ENCODE assay signal across 9 cellular contexts in the genomic region with DNA sequence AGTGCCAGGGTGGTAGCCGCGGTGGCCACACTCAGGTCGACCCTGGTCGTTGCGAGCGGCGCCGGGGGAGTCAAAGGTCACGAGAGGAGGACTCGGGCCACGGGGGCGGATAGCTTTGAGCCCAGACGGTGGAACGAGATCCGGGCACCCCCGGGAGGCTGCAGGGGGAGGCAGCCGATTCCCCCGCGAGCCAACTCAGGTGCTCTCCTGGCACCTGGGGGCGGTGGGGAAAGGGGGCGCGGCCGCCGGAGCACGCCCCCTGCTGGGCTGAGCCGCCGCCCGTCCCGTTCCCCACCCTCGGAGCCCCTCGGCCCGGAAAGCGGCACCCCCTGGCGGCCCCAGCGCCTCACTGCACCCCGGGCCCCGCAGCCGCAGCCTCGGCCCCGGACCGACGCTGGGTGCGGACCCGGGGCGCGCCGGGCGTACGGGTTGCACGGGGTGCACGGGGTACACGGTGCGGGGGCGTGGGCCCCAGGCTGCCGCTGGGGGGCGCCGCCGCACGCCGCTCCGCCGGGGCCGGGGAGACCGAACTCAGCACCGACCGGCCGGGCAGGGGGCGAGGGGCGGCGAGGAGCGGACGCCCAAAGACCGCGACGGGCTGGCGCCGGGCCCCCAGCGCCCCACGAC. TPM values are rescaled to one million over a fixed set of nuclear protein-coding genes. Genes with fewer than 3 reads are reported as not detected.
DNase-seq lines count a peak whose midpoint lies in the region; ATAC-seq and TF ChIP-seq lines count a peak whose summit lies in the region.
"Had no signal": no experiment of that assay in that cellular context is flagged by ENCODE, and none has a peak within 500 bp of the region (broad histone marks: within the 10 kb centered on the region; RNA-seq: fewer than 3 reads in every experiment).

No MANE protein-coding gene starts in this region.

- no peaks in the 10 kb centered on the region for H4K20me1 ChIP-seq in smooth muscle cell (ENCODE audit: low read depth)

- TF ChIP-seq CTCF in brain microvascular endothelial cell (IDR thresholded peaks at IDR 0.05; ENCODE audit: low read depth, low read length, missing control alignments) (peak; percentile 52), smooth muscle cell (IDR thresholded peaks at IDR 0.05; ENCODE audit: borderline replicate concordance, insufficient read depth, poor library complexity, severe bottlenecking) (peak; percentile 95)

- H3K27ac ChIP-seq in brain microvascular endothelial cell (no peak overlapping the region), smooth muscle cell (ENCODE audit: low read depth) (no peak overlapping the region)
- H3K27ac ChIP-seq: epithelial cell of prostate had no signal

- peaks cover 5% of the 10 kb centered on the region for H3K79me2 ChIP-seq in smooth muscle cell (ENCODE audit: low read depth)

- H3K4me2 ChIP-seq in smooth muscle cell: peak overlapping the region; percentile 97

- DNase-seq in Caki2 (ENCODE audit: low read depth) (peak; percentile 70), LHCN-M2 (ENCODE audit: low read depth) (peak; percentile 45), UCSD-AML1 (lab: John Stamatoyannopoulos, UW; ENCODE audit: unreplicated experiment) (peak; percentile 74), brain microvascular endothelial cell (peak; percentile 14), iPS-NIHi7 (ENCODE audit: extremely low spot score) (peak; percentile 78), smooth muscle cell (lab: John Stamatoyannopoulos, UW; ENCODE audit: unreplicated experiment) (peak; percentile 58), NCI-H524 treated with DMSO at 0.1 percent for 48 hours (lab: John Stamatoyannopoulos, UW) (no peak)

- H3K36me3 ChIP-seq in brain microvascular endothelial cell (replicated peaks) (no peaks in the 10 kb centered on the region), smooth muscle cell (ENCODE audit: low read depth) (no peaks in the 10 kb centered on the region)

- H2AFZ ChIP-seq in smooth muscle cell (ENCODE audit: low read depth): peak overlapping the region; percentile 91

- no peaks in the 10 kb centered on the region for H3K4me1 ChIP-seq in smooth muscle cell (ENCODE audit: low read depth)

- H3K27me3 ChIP-seq in brain microvascular endothelial cell (replicated peaks) (no peaks in the 10 kb centered on the region), smooth muscle cell (ENCODE audit: low read depth) (no peaks in the 10 kb centered on the region)

- H3K4me3 ChIP-seq in brain microvascular endothelial cell (ENCODE audit: low read depth, low read length) (peak overlapping the region; percentile 53), smooth muscle cell (peak overlapping the region; percentile 72)

- no peaks in the 10 kb centered on the region for H3F3A ChIP-seq in smooth muscle cell (ENCODE audit: low read depth)

- in situ Hi-C loops in Caki2 (cut with HindIII; ENCODE audit: low pct_unique_long_range_greater_than_20kb, low sequenced_read_pairs): no loop called here
- in situ Hi-C loops in brain microvascular endothelial cell (cut with HindIII; ENCODE audit: low pct_ligation_motif_present, low sequenced_read_pairs): no loop called here

- ATAC-seq in GM21390 (IDR thresholded peaks at IDR 0.05; ENCODE audit: unreplicated experiment): peak; percentile 49

- H3K9me3 ChIP-seq in smooth muscle cell (replicated peaks; ENCODE audit: low read depth): no peaks in the 10 kb centered on the region

- no peak overlapping the region for H3K9ac ChIP-seq in smooth muscle cell (ENCODE audit: low read depth)

- 5% methylated on average over 16 of the region's 79 CpGs for WGBS in smooth muscle cell (ENCODE audit: low lambda C conversion rate)

RNA-seq across cellular contexts. Expression of gene NYAP1, which starts 0.5 kb away (rescaled TPM):
- 0.87 and 3.6 TPM in 2 replicates for total RNA-seq in Caki2 (2014; rRNA removed; shearing (Covaris generic); ENCODE audit: low replicate concordance)
- total RNA-seq in LHCN-M2 (2014; rRNA removed) (0.13 and 0.23 TPM in 2 replicates), smooth muscle cell (1.6 and 2.3 TPM in 2 replicates)
- 0.74 TPM for polyA plus RNA-seq in LHCN-M2 (2012)
- 0.07 TPM in 1 of 2 replicates, not detected in the other for polyA plus RNA-seq in smooth muscle cell

RNA-seq across cellular contexts. Expression of gene TSC22D4, which starts 4.2 kb away (rescaled TPM):
- total RNA-seq in Caki2 (2014; rRNA removed; shearing (Covaris generic); ENCODE audit: low replicate concordance): 39.5 and 46.5 TPM in 2 replicates
- 41.3 and 51.7 TPM in 2 replicates for total RNA-seq in LHCN-M2 (2014; rRNA removed)
- 35.3 TPM for polyA plus RNA-seq in LHCN-M2 (2012)
- total RNA-seq in smooth muscle cell: 14.5 and 20.0 TPM in 2 replicates
- 46.9 and 51.1 TPM in 2 replicates for polyA plus RNA-seq in smooth muscle cell

RNA-seq across cellular contexts. Expression of gene SPACDR, which starts 19.2 kb away (rescaled TPM):
- not detected in 2 replicates for total RNA-seq in Caki2 (2014; rRNA removed; shearing (Covaris generic); ENCODE audit: low replicate concordance)
- total RNA-seq in LHCN-M2 (2014; rRNA removed) (not detected in 2 replicates), smooth muscle cell (not detected in 2 replicates)
- 0.35 TPM for polyA plus RNA-seq in LHCN-M2 (2012)
- 0.58 and 2.2 TPM in 2 replicates for polyA plus RNA-seq in smooth muscle cell

RNA-seq across cellular contexts. Expression of gene PPP1R35, which starts 46.9 kb away (rescaled TPM):
- total RNA-seq in Caki2 (2014; rRNA removed; shearing (Covaris generic); ENCODE audit: low replicate concordance): 48.5 and 55.4 TPM in 2 replicates
- 68.5 and 71.6 TPM in 2 replicates for total RNA-seq in LHCN-M2 (2014; rRNA removed)
- polyA plus RNA-seq in LHCN-M2 (2012): 44.9 TPM
- 12.5 and 21.5 TPM in 2 replicates for total RNA-seq in smooth muscle cell
- polyA plus RNA-seq in smooth muscle cell: 41.6 and 46.0 TPM in 2 replicates

RNA-seq across cellular contexts. Expression of gene MEPCE, which starts 53.6 kb away (rescaled TPM):
- 44.0 and 49.7 TPM in 2 replicates for total RNA-seq in Caki2 (2014; rRNA removed; shearing (Covaris generic); ENCODE audit: low replicate concordance)
- 59.0 and 63.9 TPM in 2 replicates for total RNA-seq in LHCN-M2 (2014; rRNA removed)
- polyA plus RNA-seq in LHCN-M2 (2012): 40.9 TPM
- 19.7 and 20.3 TPM in 2 replicates for total RNA-seq in smooth muscle cell
- polyA plus RNA-seq in smooth muscle cell: 14.8 and 14.9 TPM in 2 replicates
